Comparison of ENCODE assay signal across 17 cellular contexts in genomic region chr18:73987247-73987980, GRCh38.
"Had no signal": no experiment of that assay in that cellular context is flagged by ENCODE, and none has a peak within 500 bp of the region (broad histone marks: within the 10 kb centered on the region; RNA-seq: fewer than 3 reads in every experiment).

No MANE protein-coding gene starts in this region.

- H3K79me2 ChIP-seq: parathyroid adenoma had no signal

- H3K4me1 ChIP-seq: adrenal gland, body of pancreas, left ventricle myocardium inferior, parathyroid adenoma had no signal

- H3K4me3 ChIP-seq: adrenal gland, body of pancreas, left ventricle myocardium inferior, transverse colon had no signal

- H3K9ac ChIP-seq: parathyroid adenoma had no signal

- H3K36me3 ChIP-seq: adrenal gland, left ventricle myocardium inferior, transverse colon had no signal

- ATAC-seq: body of pancreas, T-cell had no signal

- DNase-seq: activated CD4-positive, alpha-beta T cell treated with anti-CD3 and anti-CD28 coated beads, Interleukin-2, amount 50 U/mL, for 48 hours; activated CD4-positive, CD25-positive, alpha-beta regulatory T cell treated with anti-CD3 and anti-CD28 coated beads, Interleukin-2, amount 50 U/mL, for 72 hours; activated naive CD4-positive, alpha-beta T cell treated with anti-CD3 and anti-CD28 coated beads, Interleukin-2, amount 10 ng/mL, durations not matched to agents 7 days and 5 days; activated T-cell treated with anti-CD3 and anti-CD28 coated beads, Interleukin-2, amount 50 U/mL, for 24 hours; adrenal gland; body of pancreas; effector memory CD4-positive, alpha-beta T cell; kidney; left ventricle myocardium inferior; naive B cell; stimulated activated CD4-positive, alpha-beta T cell treated with anti-CD3 and anti-CD28 coated beads, Interleukin-15, amount 100 ng/mL, for 24 hours; stimulated activated CD4-positive, alpha-beta T cell treated with anti-CD3 and anti-CD28 coated beads, Interleukin-4, amount 100 ng/mL, for 24 hours; stimulated activated naive CD4-positive, alpha-beta T cell; T-cell; T-helper 9 cell; transverse colon had no signal

- H3K9me3 ChIP-seq: adrenal gland, body of pancreas, transverse colon had no signal

- H2AFZ ChIP-seq: parathyroid adenoma had no signal

- H3K27ac ChIP-seq: adrenal gland, body of pancreas, left ventricle myocardium inferior, parathyroid adenoma, transverse colon had no signal

- FAIRE-seq: kidney had no signal

- H3K27me3 ChIP-seq: adrenal gland, body of pancreas, transverse colon had no signal
